Comparison of ENCODE assay signal across 11 cellular contexts in genomic region chr10:11330383-11331020, GRCh38.
A peak's percentile ranks its signal among the peaks of the same experiment; 100 is the strongest.
DNase-seq lines count a peak whose midpoint lies in the region; ATAC-seq, FAIRE-seq and TF ChIP-seq lines count a peak whose summit lies in the region.
"Had no signal": no experiment of that assay in that cellular context is flagged by ENCODE, and none has a peak within 500 bp of the region (broad histone marks: within the 10 kb centered on the region; RNA-seq: fewer than 3 reads in every experiment).

No MANE protein-coding gene starts in this region.

- DNase-seq in Ammon's horn (ENCODE audit: low spot score) (peak; percentile 63), GM23338 (ENCODE audit: low spot score) (no peak), cardiac fibroblast (ENCODE audit: low read depth in 2 of 2) (peak; percentile 66 to 77), HepG2 (ENCODE audit: low spot score) (no peak), NCI-H2107 treated with DMSO at 0.1 percent for 48 hours (lab: John Stamatoyannopoulos, UW; ENCODE audit: unreplicated experiment) (no peak), NCI-H1417 treated with DMSO at 0.1 percent for 48 hours (lab: John Stamatoyannopoulos, UW) (no peak), ACHN (no peak)
- DNase-seq: effector memory CD4-positive, alpha-beta T cell had no signal

- TF ChIP-seq POLR2A in HepG2 (IDR thresholded peaks at IDR 0.05; ENCODE audit: insufficient read depth in 1 of 2, low read depth in 2 of 2, low read length in 2 of 2): no peak

- POLR2A ChIA-PET in HepG2 (lab: Yijun Ruan, JAX): no interaction called here

- no peaks in the 10 kb centered on the region for H3K36me3 ChIP-seq in GM23338 (ENCODE audit: insufficient read depth)
- H3K36me3 ChIP-seq in HepG2 (replicated peaks in 1 of 2; ENCODE audit: control insufficient read depth in 1 of 2, insufficient read depth in 2 of 2, low read length in 2 of 2): no peaks in the 10 kb centered on the region

- no peaks in the 10 kb centered on the region for H3K9me2 ChIP-seq in GM23338 (ENCODE audit: insufficient read depth)

- BruUV-seq in HepG2 (replicated peaks; lab: Mats Ljungman, UMichigan): no TSS peak

- CTCF ChIA-PET in HepG2 (lab: Yijun Ruan, JAX; ENCODE audit: low intra/inter-chr PET ratio, low total read pairs): no interaction called here

- no peak overlapping the region for H3K9ac ChIP-seq in HepG2 (ENCODE audit: insufficient read depth, low read depth, low read length)

- H3K4me3 Mint-ChIP-seq in GM23338: no peak overlapping the region; the same call in 2 of the 3 replicates
- H3K4me3 Mint-ChIP-seq: nephron had no signal

- peaks cover 36% of the 10 kb centered on the region for H3K4me1 Mint-ChIP-seq in GM23338

- H3K27ac Mint-ChIP-seq in GM23338: peak overlapping the region; percentile 7

- in situ Hi-C loops in HepG2 (cut with HindIII; ENCODE audit: extremely low pct_ligation_motif_present, low pct_unique_long_range_greater_than_20kb) (no loop called here), ACHN (cut with HindIII; ENCODE audit: low pct_ligation_motif_present, low pct_unique_long_range_greater_than_20kb, low sequenced_read_pairs) (no loop called here)

- no peaks in the 10 kb centered on the region for H4K20me1 ChIP-seq in GM23338 (replicated peaks; ENCODE audit: insufficient read depth)
- no peaks in the 10 kb centered on the region for H4K20me1 ChIP-seq in HepG2 (ENCODE audit: insufficient read depth, low read length)

- no peak for TF ChIP-seq RAD21 in HepG2 (CRISPR knock-in tag; IDR thresholded peaks at IDR 0.05)

- 30% methylated on average over 8 of the region's 8 CpGs for WGBS in HepG2 (ENCODE audit: low lambda C conversion rate)

- TF ChIP-seq EP300 in HepG2 (IDR thresholded peaks at IDR 0.05; ENCODE audit: low read depth in 2 of 2, low read length in 2 of 2) (no peak), HepG2 (CRISPR knock-in tag; IDR thresholded peaks at IDR 0.05; ENCODE audit: borderline replicate concordance) (no peak)

- H3K79me2 ChIP-seq in GM23338 (replicated peaks; ENCODE audit: insufficient read depth): no peaks in the 10 kb centered on the region
- H3K79me2 ChIP-seq in HepG2 (ENCODE audit: insufficient read depth, low read length): no peaks in the 10 kb centered on the region

- H3K27me3 ChIP-seq in GM23338 (ENCODE audit: insufficient read depth) (no peaks in the 10 kb centered on the region), HepG2 (ENCODE audit: control insufficient read depth in 1 of 2, insufficient read depth in 2 of 2, low read length in 2 of 2) (peaks cover 2 to 63% of the 10 kb centered on the region in 2 experiments)

- H3K9me3 ChIP-seq in HepG2 (ENCODE audit: low read length): no peaks in the 10 kb centered on the region

- no peak for FAIRE-seq in HepG2 (lab: Jason Lieb, UNC)
- FAIRE-seq: GM12891 had no signal

- H3K27ac ChIP-seq in GM23338 (ENCODE audit: low read depth) (no peak overlapping the region), HepG2 (ENCODE audit: extremely low read length, insufficient read depth, low read length) (no peak overlapping the region)

- intact Hi-C loops in HepG2 (cut with micrococcal nuclease; ENCODE audit: unreplicated experiment): no loop called here

- H3F3A ChIP-seq in GM23338 (replicated peaks; ENCODE audit: low read depth): no peaks in the 10 kb centered on the region

- H3K36me3 Mint-ChIP-seq in GM23338 (ENCODE audit: low read depth): no peaks in the 10 kb centered on the region

- H3K4me2 ChIP-seq in GM23338 (peak overlapping the region; percentile 70), HepG2 (ENCODE audit: low read depth, low read length) (no peak overlapping the region)

- no peak for TF ChIP-seq CTCF in GM23338 (conservative IDR thresholded peaks at IDR 0.05; ENCODE audit: low read depth in 2 of 2)
- TF ChIP-seq CTCF in cardiac fibroblast (IDR thresholded peaks at IDR 0.05; ENCODE audit: low read depth, low read length): no peak
- no peak for TF ChIP-seq CTCF in HepG2 (CRISPR knock-in tag; IDR thresholded peaks at IDR 0.05)

- no peaks in the 10 kb centered on the region for H3K9me3 Mint-ChIP-seq in GM23338
- H3K9me3 Mint-ChIP-seq: nephron had no signal

- ATAC-seq in GM23338: no peak
- ATAC-seq in HepG2: no peak
- ATAC-seq in GM18520 (IDR thresholded peaks at IDR 0.05; ENCODE audit: unreplicated experiment): no peak

- H3K4me3 ChIP-seq in GM23338 (0 out of 2 replicates have a peak overlapping the region, but pooled peaks have one; percentile 20), cardiac fibroblast (replicated peaks in 1 of 2; ENCODE audit: low read depth in 2 of 2, low read length in 2 of 2) (no peak overlapping the region), HepG2 (replicated peaks in 1 of 3; ENCODE audit: insufficient read depth in 1 of 3, low read depth in 2 of 3, low read length in 3 of 3) (no peak overlapping the region)

- no peak overlapping the region for H2AFZ ChIP-seq in GM23338
- H2AFZ ChIP-seq in HepG2 (ENCODE audit: low read length): no peak overlapping the region

- H3K4me1 ChIP-seq in GM23338 (ENCODE audit: insufficient read depth) (peaks cover 32% of the 10 kb centered on the region), HepG2 (ENCODE audit: insufficient read depth, low read length) (no peaks in the 10 kb centered on the region)

- H3K27me3 Mint-ChIP-seq in GM23338 (ENCODE audit: insufficient read depth, low read depth, poor library complexity): peaks cover 4% of the 10 kb centered on the region

TF ChIP-seq in GM23338, 12 proteins besides CTCF, POLR2A, EP300 and RAD21 (continues in another document):
- TF ChIP-seq JUNB (IDR thresholded peaks at IDR 0.05; ENCODE audit: unreplicated experiment) (no peak), POLR2AphosphoS5 (IDR thresholded peaks at IDR 0.05; ENCODE audit: low read depth) (no peak), NANOG (IDR thresholded peaks at IDR 0.05; ENCODE audit: borderline replicate concordance) (no peak), ETS1 (IDR thresholded peaks at IDR 0.05) (no peak)

TF ChIP-seq in HepG2, 621 proteins besides CTCF, POLR2A, EP300 and RAD21:
- TF ChIP-seq NR2C2 (CRISPR knock-in tag; IDR thresholded peaks at IDR 0.05; ENCODE audit: borderline replicate concordance): 0 out of 2 replicates have a peak, but pooled peaks have one; percentile 19
- no peak for TF ChIP-seq TBL1XR1 (IDR thresholded peaks at IDR 0.05; ENCODE audit: borderline replicate concordance, low read length, partially characterized antibody)

Comparison
In these comparisons a context has a peak if more than half of its experiments do, and no peak if none do; other contexts are left out.
1. DNase-seq: peak in Ammon's horn (single experiment) and cardiac fibroblast (2 of 2); none in GM23338 (single experiment), HepG2 (single experiment), NCI-H2107 treated with DMSO at 0.1 percent for 48 hours (single experiment), NCI-H1417 treated with DMSO at 0.1 percent for 48 hours (single experiment) and ACHN (single experiment).